ENCODE assay signal across 1 cellular context in the genomic region with DNA sequence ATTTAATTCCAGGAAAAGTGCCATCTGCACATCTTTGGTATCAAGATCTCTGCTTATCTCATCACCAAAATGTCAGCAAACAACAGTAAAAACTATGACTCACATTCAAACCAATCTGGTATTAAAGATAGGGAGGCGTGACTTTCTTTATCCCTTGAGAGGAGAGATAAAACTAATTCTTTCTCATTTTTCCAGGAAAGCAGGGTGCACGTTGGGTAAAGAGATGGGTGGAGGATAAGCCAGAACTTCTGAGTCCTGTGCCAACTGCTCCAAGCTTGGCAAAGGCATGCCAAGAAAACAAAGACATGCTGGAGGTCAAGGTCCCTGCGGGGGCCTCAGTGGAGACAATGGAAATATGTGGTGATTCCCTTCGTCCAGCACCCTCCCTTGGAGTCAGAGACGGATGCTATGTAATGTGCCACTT.
TF ChIP-seq lines count a peak whose summit lies in the region.

No MANE protein-coding gene starts in this region.

TF ChIP-seq in K562, 482 proteins besides CTCF, POLR2A, EP300 and RAD21 (continued from another document and continues in another):
- TF ChIP-seq, protein P1, sequence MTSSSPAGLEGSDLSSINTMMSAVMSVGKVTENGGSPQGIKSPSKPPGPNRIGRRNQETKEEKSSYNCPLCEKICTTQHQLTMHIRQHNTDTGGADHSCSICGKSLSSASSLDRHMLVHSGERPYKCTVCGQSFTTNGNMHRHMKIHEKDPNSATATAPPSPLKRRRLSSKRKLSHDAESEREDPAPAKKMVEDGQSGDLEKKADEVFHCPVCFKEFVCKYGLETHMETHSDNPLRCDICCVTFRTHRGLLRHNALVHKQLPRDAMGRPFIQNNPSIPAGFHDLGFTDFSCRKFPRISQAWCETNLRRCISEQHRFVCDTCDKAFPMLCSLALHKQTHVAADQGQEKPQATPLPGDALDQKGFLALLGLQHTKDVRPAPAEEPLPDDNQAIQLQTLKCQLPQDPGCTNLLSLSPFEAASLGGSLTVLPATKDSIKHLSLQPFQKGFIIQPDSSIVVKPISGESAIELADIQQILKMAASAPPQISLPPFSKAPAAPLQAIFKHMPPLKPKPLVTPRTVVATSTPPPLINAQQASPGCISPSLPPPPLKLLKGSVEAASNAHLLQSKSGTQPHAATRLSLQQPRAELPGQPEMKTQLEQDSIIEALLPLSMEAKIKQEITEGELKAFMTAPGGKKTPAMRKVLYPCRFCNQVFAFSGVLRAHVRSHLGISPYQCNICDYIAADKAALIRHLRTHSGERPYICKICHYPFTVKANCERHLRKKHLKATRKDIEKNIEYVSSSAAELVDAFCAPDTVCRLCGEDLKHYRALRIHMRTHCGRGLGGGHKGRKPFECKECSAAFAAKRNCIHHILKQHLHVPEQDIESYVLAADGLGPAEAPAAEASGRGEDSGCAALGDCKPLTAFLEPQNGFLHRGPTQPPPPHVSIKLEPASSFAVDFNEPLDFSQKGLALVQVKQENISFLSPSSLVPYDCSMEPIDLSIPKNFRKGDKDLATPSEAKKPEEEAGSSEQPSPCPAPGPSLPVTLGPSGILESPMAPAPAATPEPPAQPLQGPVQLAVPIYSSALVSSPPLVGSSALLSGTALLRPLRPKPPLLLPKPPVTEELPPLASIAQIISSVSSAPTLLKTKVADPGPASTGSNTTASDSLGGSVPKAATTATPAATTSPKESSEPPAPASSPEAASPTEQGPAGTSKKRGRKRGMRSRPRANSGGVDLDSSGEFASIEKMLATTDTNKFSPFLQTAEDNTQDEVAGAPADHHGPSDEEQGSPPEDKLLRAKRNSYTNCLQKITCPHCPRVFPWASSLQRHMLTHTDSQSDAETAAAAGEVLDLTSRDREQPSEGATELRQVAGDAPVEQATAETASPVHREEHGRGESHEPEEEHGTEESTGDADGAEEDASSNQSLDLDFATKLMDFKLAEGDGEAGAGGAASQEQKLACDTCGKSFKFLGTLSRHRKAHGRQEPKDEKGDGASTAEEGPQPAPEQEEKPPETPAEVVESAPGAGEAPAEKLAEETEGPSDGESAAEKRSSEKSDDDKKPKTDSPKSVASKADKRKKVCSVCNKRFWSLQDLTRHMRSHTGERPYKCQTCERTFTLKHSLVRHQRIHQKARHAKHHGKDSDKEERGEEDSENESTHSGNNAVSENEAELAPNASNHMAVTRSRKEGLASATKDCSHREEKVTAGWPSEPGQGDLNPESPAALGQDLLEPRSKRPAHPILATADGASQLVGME (CRISPR knock-in tag; IDR thresholded peaks at IDR 0.05) = no peak
- 0 out of 2 replicates have a peak, but pooled peaks have one; percentile 21 for TF ChIP-seq FOXJ2 (tag; IDR thresholded peaks at IDR 0.05)
- TF ChIP-seq ZNF324 (CRISPR knock-in tag; IDR thresholded peaks at IDR 0.05) = peak; percentile 42; the same call in 1 of the 2 replicates
- TF ChIP-seq TCF3 (CRISPR knock-in tag; IDR thresholded peaks at IDR 0.05) = peak; percentile 75
- peak; percentile 96 for TF ChIP-seq SOX6 (IDR thresholded peaks at IDR 0.05)
- TF ChIP-seq, protein P2, sequence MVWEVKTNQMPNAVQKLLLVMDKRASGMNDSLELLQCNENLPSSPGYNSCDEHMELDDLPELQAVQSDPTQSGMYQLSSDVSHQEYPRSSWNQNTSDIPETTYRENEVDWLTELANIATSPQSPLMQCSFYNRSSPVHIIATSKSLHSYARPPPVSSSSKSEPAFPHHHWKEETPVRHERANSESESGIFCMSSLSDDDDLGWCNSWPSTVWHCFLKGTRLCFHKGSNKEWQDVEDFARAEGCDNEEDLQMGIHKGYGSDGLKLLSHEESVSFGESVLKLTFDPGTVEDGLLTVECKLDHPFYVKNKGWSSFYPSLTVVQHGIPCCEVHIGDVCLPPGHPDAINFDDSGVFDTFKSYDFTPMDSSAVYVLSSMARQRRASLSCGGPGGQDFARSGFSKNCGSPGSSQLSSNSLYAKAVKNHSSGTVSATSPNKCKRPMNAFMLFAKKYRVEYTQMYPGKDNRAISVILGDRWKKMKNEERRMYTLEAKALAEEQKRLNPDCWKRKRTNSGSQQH (CRISPR knock-in tag; IDR thresholded peaks at IDR 0.05) = no peak
- TF ChIP-seq CBFA2T2 (conservative IDR thresholded peaks at IDR 0.05) = peak; percentile 84
- peak; percentile 96 for TF ChIP-seq JUND (IDR thresholded peaks at IDR 0.05; ENCODE audit: borderline replicate concordance, low read depth, low read length)
- peak; percentile 98 for TF ChIP-seq JUND (tag; IDR thresholded peaks at IDR 0.05; ENCODE audit: borderline replicate concordance, low read depth, low read length)
- TF ChIP-seq SMC3 (conservative IDR thresholded peaks at IDR 0.05; ENCODE audit: insufficient read depth, low read depth, low read length) = no peak
- 0 out of 2 replicates have a peak, but pooled peaks have one; percentile 28 for TF ChIP-seq CC2D1A (IDR thresholded peaks at IDR 0.05)
- TF ChIP-seq ZBTB17 (CRISPR knock-in tag; IDR thresholded peaks at IDR 0.05) = peak; percentile 81
- TF ChIP-seq, protein P3, sequence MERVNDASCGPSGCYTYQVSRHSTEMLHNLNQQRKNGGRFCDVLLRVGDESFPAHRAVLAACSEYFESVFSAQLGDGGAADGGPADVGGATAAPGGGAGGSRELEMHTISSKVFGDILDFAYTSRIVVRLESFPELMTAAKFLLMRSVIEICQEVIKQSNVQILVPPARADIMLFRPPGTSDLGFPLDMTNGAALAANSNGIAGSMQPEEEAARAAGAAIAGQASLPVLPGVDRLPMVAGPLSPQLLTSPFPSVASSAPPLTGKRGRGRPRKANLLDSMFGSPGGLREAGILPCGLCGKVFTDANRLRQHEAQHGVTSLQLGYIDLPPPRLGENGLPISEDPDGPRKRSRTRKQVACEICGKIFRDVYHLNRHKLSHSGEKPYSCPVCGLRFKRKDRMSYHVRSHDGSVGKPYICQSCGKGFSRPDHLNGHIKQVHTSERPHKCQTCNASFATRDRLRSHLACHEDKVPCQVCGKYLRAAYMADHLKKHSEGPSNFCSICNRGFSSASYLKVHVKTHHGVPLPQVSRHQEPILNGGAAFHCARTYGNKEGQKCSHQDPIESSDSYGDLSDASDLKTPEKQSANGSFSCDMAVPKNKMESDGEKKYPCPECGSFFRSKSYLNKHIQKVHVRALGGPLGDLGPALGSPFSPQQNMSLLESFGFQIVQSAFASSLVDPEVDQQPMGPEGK (CRISPR knock-in tag; IDR thresholded peaks at IDR 0.05; ENCODE audit: borderline replicate concordance) = peak; percentile 10; the same call in 1 of the 2 replicates
- peak; percentile 62 for TF ChIP-seq MEF2D (tag; conservative IDR thresholded peaks at IDR 0.05; ENCODE audit: low read depth)
- TF ChIP-seq GATAD2B (IDR thresholded peaks at IDR 0.05; ENCODE audit: borderline replicate concordance) = peak; percentile 59; the same call in 1 of the 2 replicates
- TF ChIP-seq ZNF589 (CRISPR knock-in tag; IDR thresholded peaks at IDR 0.05; ENCODE audit: low read depth) = peak; percentile 53; the same call in 1 of the 2 replicates
- no peak for TF ChIP-seq ZNF12 (CRISPR knock-in tag; IDR thresholded peaks at IDR 0.05)
- TF ChIP-seq, protein P4, sequence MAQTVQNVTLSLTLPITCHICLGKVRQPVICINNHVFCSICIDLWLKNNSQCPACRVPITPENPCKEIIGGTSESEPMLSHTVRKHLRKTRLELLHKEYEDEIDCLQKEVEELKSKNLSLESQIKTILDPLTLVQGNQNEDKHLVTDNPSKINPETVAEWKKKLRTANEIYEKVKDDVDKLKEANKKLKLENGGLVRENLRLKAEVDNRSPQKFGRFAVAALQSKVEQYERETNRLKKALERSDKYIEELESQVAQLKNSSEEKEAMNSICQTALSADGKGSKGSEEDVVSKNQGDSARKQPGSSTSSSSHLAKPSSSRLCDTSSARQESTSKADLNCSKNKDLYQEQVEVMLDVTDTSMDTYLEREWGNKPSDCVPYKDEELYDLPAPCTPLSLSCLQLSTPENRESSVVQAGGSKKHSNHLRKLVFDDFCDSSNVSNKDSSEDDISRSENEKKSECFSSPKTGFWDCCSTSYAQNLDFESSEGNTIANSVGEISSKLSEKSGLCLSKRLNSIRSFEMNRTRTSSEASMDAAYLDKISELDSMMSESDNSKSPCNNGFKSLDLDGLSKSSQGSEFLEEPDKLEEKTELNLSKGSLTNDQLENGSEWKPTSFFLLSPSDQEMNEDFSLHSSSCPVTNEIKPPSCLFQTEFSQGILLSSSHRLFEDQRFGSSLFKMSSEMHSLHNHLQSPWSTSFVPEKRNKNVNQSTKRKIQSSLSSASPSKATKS (CRISPR knock-in tag; IDR thresholded peaks at IDR 0.05) = no peak
- TF ChIP-seq ZNF780A (CRISPR knock-in tag; IDR thresholded peaks at IDR 0.05) = no peak
- TF ChIP-seq MTF1 (CRISPR knock-in tag; IDR thresholded peaks at IDR 0.05; ENCODE audit: borderline replicate concordance) = no peak
- TF ChIP-seq JUN (IDR thresholded peaks at IDR 0.05; ENCODE audit: borderline replicate concordance, low read depth, low read length) = peak; percentile 92
- no peak for TF ChIP-seq JUN (CRISPR knock-in tag; IDR thresholded peaks at IDR 0.05; ENCODE audit: borderline replicate concordance)
- TF ChIP-seq MCM3 (IDR thresholded peaks at IDR 0.05) = no peak
- TF ChIP-seq, protein P5, sequence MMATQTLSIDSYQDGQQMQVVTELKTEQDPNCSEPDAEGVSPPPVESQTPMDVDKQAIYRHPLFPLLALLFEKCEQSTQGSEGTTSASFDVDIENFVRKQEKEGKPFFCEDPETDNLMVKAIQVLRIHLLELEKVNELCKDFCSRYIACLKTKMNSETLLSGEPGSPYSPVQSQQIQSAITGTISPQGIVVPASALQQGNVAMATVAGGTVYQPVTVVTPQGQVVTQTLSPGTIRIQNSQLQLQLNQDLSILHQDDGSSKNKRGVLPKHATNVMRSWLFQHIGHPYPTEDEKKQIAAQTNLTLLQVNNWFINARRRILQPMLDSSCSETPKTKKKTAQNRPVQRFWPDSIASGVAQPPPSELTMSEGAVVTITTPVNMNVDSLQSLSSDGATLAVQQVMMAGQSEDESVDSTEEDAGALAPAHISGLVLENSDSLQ (IDR thresholded peaks at IDR 0.05) = peak; percentile 63; the same call in 1 of the 2 replicates
- TF ChIP-seq ARID1B (IDR thresholded peaks at IDR 0.05) = peak; percentile 97
- no peak for TF ChIP-seq FOXK2 (conservative IDR thresholded peaks at IDR 0.05 in 1 of 2, IDR thresholded peaks at IDR 0.05 in 1 of 2; ENCODE audit: low read depth in 2 of 2)
- no peak for TF ChIP-seq HDAC1 (IDR thresholded peaks at IDR 0.05)
- TF ChIP-seq ZNF316 (IDR thresholded peaks at IDR 0.05) = no peak
- TF ChIP-seq ADNP (tag; IDR thresholded peaks at IDR 0.05) = peak; percentile 84
- TF ChIP-seq ZNF197 (CRISPR knock-in tag; IDR thresholded peaks at IDR 0.05; ENCODE audit: low read depth) = peak; percentile 74; the same call in 1 of the 2 replicates
- TF ChIP-seq TAF1 (IDR thresholded peaks at IDR 0.05; ENCODE audit: control insufficient read depth, extremely low read depth, insufficient read depth, low read length, severe bottlenecking) = no peak
- TF ChIP-seq ZNF165 (CRISPR knock-in tag; IDR thresholded peaks at IDR 0.05; ENCODE audit: borderline replicate concordance) = peak; percentile 54; the same call in 1 of the 2 replicates
- TF ChIP-seq RNF2 (IDR thresholded peaks at IDR 0.05) = 0 out of 2 replicates have a peak, but pooled peaks have one; percentile 37
- TF ChIP-seq RCOR1 (IDR thresholded peaks at IDR 0.05; ENCODE audit: borderline replicate concordance in 1 of 2, low read depth in 2 of 2, low read length in 2 of 2) = peak in 1 of 2 experiments; percentile 56; a peak in 1 of 4 replicates
- TF ChIP-seq PYGO2 (tag; IDR thresholded peaks at IDR 0.05) = peak; percentile 73; the same call in 1 of the 2 replicates
- no peak for TF ChIP-seq ELF1 (tag; IDR thresholded peaks at IDR 0.05)
- TF ChIP-seq SMARCE1 (IDR thresholded peaks at IDR 0.05) = peak; percentile 98
- TF ChIP-seq HEY1 (CRISPR knock-in tag; IDR thresholded peaks at IDR 0.05; ENCODE audit: borderline replicate concordance) = peak; percentile 11; the same call in 1 of the 2 replicates
- TF ChIP-seq SMARCC2 (IDR thresholded peaks at IDR 0.05; ENCODE audit: low read depth) = peak; percentile 94
- TF ChIP-seq, protein P6, sequence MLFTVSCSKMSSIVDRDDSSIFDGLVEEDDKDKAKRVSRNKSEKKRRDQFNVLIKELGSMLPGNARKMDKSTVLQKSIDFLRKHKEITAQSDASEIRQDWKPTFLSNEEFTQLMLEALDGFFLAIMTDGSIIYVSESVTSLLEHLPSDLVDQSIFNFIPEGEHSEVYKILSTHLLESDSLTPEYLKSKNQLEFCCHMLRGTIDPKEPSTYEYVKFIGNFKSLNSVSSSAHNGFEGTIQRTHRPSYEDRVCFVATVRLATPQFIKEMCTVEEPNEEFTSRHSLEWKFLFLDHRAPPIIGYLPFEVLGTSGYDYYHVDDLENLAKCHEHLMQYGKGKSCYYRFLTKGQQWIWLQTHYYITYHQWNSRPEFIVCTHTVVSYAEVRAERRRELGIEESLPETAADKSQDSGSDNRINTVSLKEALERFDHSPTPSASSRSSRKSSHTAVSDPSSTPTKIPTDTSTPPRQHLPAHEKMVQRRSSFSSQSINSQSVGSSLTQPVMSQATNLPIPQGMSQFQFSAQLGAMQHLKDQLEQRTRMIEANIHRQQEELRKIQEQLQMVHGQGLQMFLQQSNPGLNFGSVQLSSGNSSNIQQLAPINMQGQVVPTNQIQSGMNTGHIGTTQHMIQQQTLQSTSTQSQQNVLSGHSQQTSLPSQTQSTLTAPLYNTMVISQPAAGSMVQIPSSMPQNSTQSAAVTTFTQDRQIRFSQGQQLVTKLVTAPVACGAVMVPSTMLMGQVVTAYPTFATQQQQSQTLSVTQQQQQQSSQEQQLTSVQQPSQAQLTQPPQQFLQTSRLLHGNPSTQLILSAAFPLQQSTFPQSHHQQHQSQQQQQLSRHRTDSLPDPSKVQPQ (CRISPR knock-in tag; IDR thresholded peaks at IDR 0.05; ENCODE audit: borderline replicate concordance) = no peak
- no peak for TF ChIP-seq ZNF785 (CRISPR knock-in tag; IDR thresholded peaks at IDR 0.05)
- peak; percentile 61 for TF ChIP-seq NFE2 (IDR thresholded peaks at IDR 0.05; ENCODE audit: low read depth)
- TF ChIP-seq, protein P7, sequence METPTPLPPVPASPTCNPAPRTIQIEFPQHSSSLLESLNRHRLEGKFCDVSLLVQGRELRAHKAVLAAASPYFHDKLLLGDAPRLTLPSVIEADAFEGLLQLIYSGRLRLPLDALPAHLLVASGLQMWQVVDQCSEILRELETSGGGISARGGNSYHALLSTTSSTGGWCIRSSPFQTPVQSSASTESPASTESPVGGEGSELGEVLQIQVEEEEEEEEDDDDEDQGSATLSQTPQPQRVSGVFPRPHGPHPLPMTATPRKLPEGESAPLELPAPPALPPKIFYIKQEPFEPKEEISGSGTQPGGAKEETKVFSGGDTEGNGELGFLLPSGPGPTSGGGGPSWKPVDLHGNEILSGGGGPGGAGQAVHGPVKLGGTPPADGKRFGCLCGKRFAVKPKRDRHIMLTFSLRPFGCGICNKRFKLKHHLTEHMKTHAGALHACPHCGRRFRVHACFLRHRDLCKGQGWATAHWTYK (CRISPR knock-in tag; IDR thresholded peaks at IDR 0.05) = peak; percentile 71; the same call in 1 of the 2 replicates
- TF ChIP-seq FOSL1 (tag; conservative IDR thresholded peaks at IDR 0.05) = peak; percentile 100
- no peak for TF ChIP-seq ZNF57 (CRISPR knock-in tag; IDR thresholded peaks at IDR 0.05)
- peak; percentile 55; the same call in 1 of the 2 replicates for TF ChIP-seq ZNF766 (CRISPR knock-in tag; conservative IDR thresholded peaks at IDR 0.05)
- peak; percentile 47; the same call in 1 of the 2 replicates for TF ChIP-seq KHSRP (IDR thresholded peaks at IDR 0.05)
- no peak for TF ChIP-seq FIP1L1 (IDR thresholded peaks at IDR 0.05; ENCODE audit: low read depth, low read length, poor library complexity, severe bottlenecking)
- TF ChIP-seq SMARCA4 (IDR thresholded peaks at IDR 0.05) = peak; percentile 96
- peak; percentile 83 for TF ChIP-seq CCNT2 (IDR thresholded peaks at IDR 0.05; ENCODE audit: borderline replicate concordance, extremely low read depth, insufficient read length, low read depth, low read length)
